37 cellular contexts compared by ENCODE assay signal in the genomic region with DNA sequence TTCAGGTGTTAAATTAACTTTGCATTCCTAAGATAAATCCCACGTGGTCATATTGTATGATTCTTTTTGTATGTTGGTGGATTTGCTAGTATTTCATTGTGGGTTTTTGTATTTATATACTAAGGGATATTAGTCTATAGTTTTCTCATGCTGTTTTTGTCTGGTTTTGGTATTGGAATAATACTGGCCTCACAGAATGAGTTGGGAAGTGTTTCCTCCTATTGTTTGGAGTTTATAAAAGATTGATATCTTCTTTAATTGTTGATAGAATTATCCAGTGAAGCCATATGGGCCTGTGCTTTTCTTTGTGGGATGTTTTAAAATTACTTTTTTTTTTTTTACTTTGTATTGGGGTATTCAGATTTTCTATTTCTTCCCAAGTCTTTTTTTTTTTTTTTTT.
"Had no signal": no experiment of that assay in that cellular context is flagged by ENCODE, and none has a peak within 500 bp of the region (broad histone marks: within the 10 kb centered on the region; RNA-seq: fewer than 3 reads in every experiment).

No MANE protein-coding gene starts in this region.

- H3K4me1 ChIP-seq: ascending aorta had no signal

- H3K27me3 Mint-ChIP-seq: activated B cell treated with CpG ODN at 0.5 μM for 24 hours; activated CD4-positive, alpha-beta memory T cell treated with anti-CD3 and anti-CD28 coated beads, Interleukin-2, amount 10 ng/mL, durations not matched to agents 7 days and 5 days; activated CD4-positive, alpha-beta T cell treated with anti-CD3 and anti-CD28 coated beads for 36 hours; activated CD4-positive, alpha-beta T cell treated with anti-CD3 and anti-CD28 coated beads, Interleukin-2, amount 10 ng/mL, durations not matched to agents 7 days and 5 days; activated CD8-positive, alpha-beta memory T cell treated with anti-CD3 and anti-CD28 coated beads, Interleukin-2, amount 10 ng/mL, durations not matched to agents 7 days and 5 days; activated naive CD4-positive, alpha-beta T cell treated with anti-CD3 and anti-CD28 coated beads, Interleukin-2, amount 10 ng/mL, durations not matched to agents 7 days and 5 days; activated naive CD4-positive, alpha-beta T cell treated with anti-CD3 and anti-CD28 coated beads, Interleukin-2, amount 50 U/mL, for 24 hours; activated naive CD8-positive, alpha-beta T cell; activated naive CD8-positive, alpha-beta T cell treated with anti-CD3 and anti-CD28 coated beads, Interleukin-2, amount 10 ng/mL, durations not matched to agents 7 days and 5 days; activated naive CD8-positive, alpha-beta T cell treated with anti-CD3 and anti-CD28 coated beads, Interleukin-2, amount 50 U/mL, for 24 hours; activated T-cell treated with anti-CD3 and anti-CD28 coated beads, Interleukin-2, amount 50 U/mL, for 24 hours; brain; central memory CD8-positive, alpha-beta T cell; T-cell had no signal

- FAIRE-seq: bronchial epithelial cell, TTC549 had no signal

- H3K4me3 ChIP-seq: ascending aorta, cardiac muscle cell had no signal

- H3K4me3 Mint-ChIP-seq: activated B cell treated with CpG ODN at 0.5 μM for 24 hours; activated CD4-positive, alpha-beta memory T cell treated with anti-CD3 and anti-CD28 coated beads, Interleukin-2, amount 10 ng/mL, durations not matched to agents 7 days and 5 days; activated CD4-positive, alpha-beta T cell treated with anti-CD3 and anti-CD28 coated beads for 36 hours; activated CD4-positive, alpha-beta T cell treated with anti-CD3 and anti-CD28 coated beads, Interleukin-2, amount 10 ng/mL, durations not matched to agents 7 days and 5 days; activated CD8-positive, alpha-beta memory T cell treated with anti-CD3 and anti-CD28 coated beads, Interleukin-2, amount 10 ng/mL, durations not matched to agents 7 days and 5 days; activated CD8-positive, alpha-beta T cell treated with anti-CD3 and anti-CD28 coated beads, Interleukin-2, amount 10 ng/mL, durations not matched to agents 7 days and 5 days; activated naive CD4-positive, alpha-beta T cell treated with anti-CD3 and anti-CD28 coated beads, Interleukin-2, amount 10 ng/mL, durations not matched to agents 7 days and 5 days; activated naive CD4-positive, alpha-beta T cell treated with anti-CD3 and anti-CD28 coated beads, Interleukin-2, amount 50 U/mL, for 24 hours; activated naive CD8-positive, alpha-beta T cell; activated naive CD8-positive, alpha-beta T cell treated with anti-CD3 and anti-CD28 coated beads, Interleukin-2, amount 10 ng/mL, durations not matched to agents 7 days and 5 days; activated naive CD8-positive, alpha-beta T cell treated with anti-CD3 and anti-CD28 coated beads, Interleukin-2, amount 50 U/mL, for 24 hours; activated T-cell treated with anti-CD3 and anti-CD28 coated beads, Interleukin-2, amount 50 U/mL, for 24 hours; brain; central memory CD8-positive, alpha-beta T cell; T-cell; T-helper 1 cell treated with Interleukin-12 subunit alpha and Interleukin-12 subunit beta and Interleukin-4 antibody, amounts not matched to agents 30 μg/mL and 1 μg/mL, for 36 hours; T-helper 2 cell treated with Interferon-gamma antibody and Interleukin-4, amounts not matched to agents 5 μg/mL and 100 μg/mL, for 36 hours had no signal

- H3K27ac ChIP-seq: ascending aorta, cardiac muscle cell, VCaP had no signal

- H3K9me3 ChIP-seq: ascending aorta had no signal

- H3K4me1 Mint-ChIP-seq: activated B cell treated with CpG ODN at 0.5 μM for 24 hours; activated CD4-positive, alpha-beta memory T cell treated with anti-CD3 and anti-CD28 coated beads, Interleukin-2, amount 10 ng/mL, durations not matched to agents 7 days and 5 days; activated CD4-positive, alpha-beta T cell treated with anti-CD3 and anti-CD28 coated beads for 36 hours; activated naive CD4-positive, alpha-beta T cell treated with anti-CD3 and anti-CD28 coated beads, Interleukin-2, amount 10 ng/mL, durations not matched to agents 7 days and 5 days; activated naive CD4-positive, alpha-beta T cell treated with anti-CD3 and anti-CD28 coated beads, Interleukin-2, amount 50 U/mL, for 24 hours; activated naive CD8-positive, alpha-beta T cell treated with anti-CD3 and anti-CD28 coated beads, Interleukin-2, amount 50 U/mL, for 24 hours; brain; central memory CD8-positive, alpha-beta T cell; T-cell had no signal

- H3K27me3 ChIP-seq: ascending aorta, cardiac muscle cell had no signal

- H3K27ac Mint-ChIP-seq: activated B cell treated with CpG ODN at 0.5 μM for 24 hours; activated CD4-positive, alpha-beta memory T cell treated with anti-CD3 and anti-CD28 coated beads, Interleukin-2, amount 10 ng/mL, durations not matched to agents 7 days and 5 days; activated CD4-positive, alpha-beta T cell treated with anti-CD3 and anti-CD28 coated beads for 36 hours; activated CD4-positive, alpha-beta T cell treated with anti-CD3 and anti-CD28 coated beads, Interleukin-2, amount 10 ng/mL, durations not matched to agents 7 days and 5 days; activated CD8-positive, alpha-beta memory T cell treated with anti-CD3 and anti-CD28 coated beads, Interleukin-2, amount 10 ng/mL, durations not matched to agents 7 days and 5 days; activated CD8-positive, alpha-beta T cell treated with anti-CD3 and anti-CD28 coated beads, Interleukin-2, amount 10 ng/mL, durations not matched to agents 7 days and 5 days; activated naive CD4-positive, alpha-beta T cell treated with anti-CD3 and anti-CD28 coated beads, Interleukin-2, amount 10 ng/mL, durations not matched to agents 7 days and 5 days; activated naive CD4-positive, alpha-beta T cell treated with anti-CD3 and anti-CD28 coated beads, Interleukin-2, amount 50 U/mL, for 24 hours; activated naive CD8-positive, alpha-beta T cell; activated naive CD8-positive, alpha-beta T cell treated with anti-CD3 and anti-CD28 coated beads, Interleukin-2, amount 10 ng/mL, durations not matched to agents 7 days and 5 days; activated naive CD8-positive, alpha-beta T cell treated with anti-CD3 and anti-CD28 coated beads, Interleukin-2, amount 50 U/mL, for 24 hours; activated T-cell treated with anti-CD3 and anti-CD28 coated beads, Interleukin-2, amount 50 U/mL, for 24 hours; activated T-helper 2 cell treated with anti-CD3 and anti-CD28 coated beads, Interferon-gamma antibody, Interleukin-2, Interleukin-4, amounts not matched to agents 10 μg/mL and 5 μg/mL and 100 μg/mL, durations not matched to agents 14 hours and 24 hours and 36 hours; brain; T-cell; T-helper 1 cell treated with Interleukin-12 subunit alpha and Interleukin-12 subunit beta and Interleukin-4 antibody, amounts not matched to agents 30 μg/mL and 1 μg/mL, for 36 hours; T-helper 2 cell treated with Interferon-gamma antibody and Interleukin-4, amounts not matched to agents 5 μg/mL and 100 μg/mL, for 36 hours had no signal

- DNase-seq: activated B cell treated with CpG ODN at 0.5 μM for 24 hours; activated CD4-positive, alpha-beta memory T cell treated with anti-CD3 and anti-CD28 coated beads, Interleukin-2, amount 10 ng/mL, durations not matched to agents 7 days and 5 days; activated CD4-positive, alpha-beta T cell treated with anti-CD3 and anti-CD28 coated beads for 1 hour; activated CD4-positive, alpha-beta T cell treated with anti-CD3 and anti-CD28 coated beads for 36 hours; activated CD4-positive, alpha-beta T cell treated with anti-CD3 and anti-CD28 coated beads for 48 hours; activated CD4-positive, alpha-beta T cell treated with anti-CD3 and anti-CD28 coated beads, Interleukin-2, amount 10 ng/mL, durations not matched to agents 7 days and 5 days; activated CD4-positive, alpha-beta T cell treated with anti-CD3 and anti-CD28 coated beads, Interleukin-2, amount 50 U/mL, for 48 hours; activated CD8-positive, alpha-beta memory T cell treated with anti-CD3 and anti-CD28 coated beads for 24 hours; activated CD8-positive, alpha-beta memory T cell treated with anti-CD3 and anti-CD28 coated beads, Interleukin-2, amount 10 ng/mL, durations not matched to agents 7 days and 5 days; activated CD8-positive, alpha-beta memory T cell treated with anti-CD3 and anti-CD28 coated beads, Interleukin-2, amount 50 U/mL, for 48 hours; activated CD8-positive, alpha-beta T cell treated with anti-CD3 and anti-CD28 coated beads, Interleukin-2, amount 10 ng/mL, durations not matched to agents 7 days and 5 days; activated effector memory CD4-positive, alpha-beta T cell treated with Interleukin-2 at 50 U/mL for 16 hours; activated gamma-delta T cell; activated naive CD4-positive, alpha-beta T cell treated with anti-CD3 and anti-CD28 coated beads, Interleukin-2, amount 10 ng/mL, durations not matched to agents 7 days and 5 days; activated naive CD4-positive, alpha-beta T cell treated with Interleukin-2 at 50 U/mL for 16 hours; activated naive CD8-positive, alpha-beta T cell treated with anti-CD3 and anti-CD28 coated beads, Interleukin-2, amount 10 ng/mL, durations not matched to agents 7 days and 5 days; activated naive CD8-positive, alpha-beta T cell treated with anti-CD3 and anti-CD28 coated beads, Interleukin-2, amount 50 U/mL, for 24 hours; activated T-cell treated with anti-CD3 and anti-CD28 coated beads, Interleukin-2, amount 50 U/mL, for 24 hours; activated T-cell treated with anti-CD3 and anti-CD28 coated beads, Interleukin-2, amount 50 U/mL, for 48 hours; amygdala; anterior cingulate cortex; caudate nucleus; T-cell; T-helper 2 cell; T-helper 9 cell had no signal

- H3K9me3 Mint-ChIP-seq: activated naive CD4-positive, alpha-beta T cell treated with anti-CD3 and anti-CD28 coated beads, Interleukin-2, amount 50 U/mL, for 24 hours; activated T-cell treated with anti-CD3 and anti-CD28 coated beads, Interleukin-2, amount 50 U/mL, for 24 hours; central memory CD8-positive, alpha-beta T cell had no signal

- ATAC-seq: activated CD4-positive, alpha-beta T cell treated with anti-CD3 and anti-CD28 coated beads for 36 hours; activated CD8-positive, alpha-beta memory T cell treated with anti-CD3 and anti-CD28 coated beads, Interleukin-2, amount 10 ng/mL, durations not matched to agents 7 days and 5 days; activated CD8-positive, alpha-beta T cell treated with anti-CD3 and anti-CD28 coated beads, Interleukin-2, amount 10 ng/mL, durations not matched to agents 7 days and 5 days; activated naive CD8-positive, alpha-beta T cell treated with anti-CD3 and anti-CD28 coated beads, Interleukin-2, amount 50 U/mL, for 24 hours; T-cell had no signal
